Comparison of ENCODE assay signal across 1 cellular context in genomic region chr6:93828553-93828952, GRCh38.
TF ChIP-seq lines count a peak whose summit lies in the region.

No MANE protein-coding gene starts in this region.

TF ChIP-seq in GM23338, 12 proteins besides CTCF, POLR2A, EP300 and RAD21 (continued from another document):
- TF ChIP-seq ZNF462 (CRISPR knock-in tag; IDR thresholded peaks at IDR 0.05) (no peak), EZH2phosphoT487 (IDR thresholded peaks at IDR 0.05; ENCODE audit: unreplicated experiment) (no peak), ZNF331 (CRISPR knock-in tag; IDR thresholded peaks at IDR 0.05; ENCODE audit: low read depth) (no peak), ZNF114 (CRISPR knock-in tag; IDR thresholded peaks at IDR 0.05) (no peak)
TF ChIP-seq in GM23338: peak in this region for 0.
